ENCODE assay signal across 8 cellular contexts in the genomic region with DNA sequence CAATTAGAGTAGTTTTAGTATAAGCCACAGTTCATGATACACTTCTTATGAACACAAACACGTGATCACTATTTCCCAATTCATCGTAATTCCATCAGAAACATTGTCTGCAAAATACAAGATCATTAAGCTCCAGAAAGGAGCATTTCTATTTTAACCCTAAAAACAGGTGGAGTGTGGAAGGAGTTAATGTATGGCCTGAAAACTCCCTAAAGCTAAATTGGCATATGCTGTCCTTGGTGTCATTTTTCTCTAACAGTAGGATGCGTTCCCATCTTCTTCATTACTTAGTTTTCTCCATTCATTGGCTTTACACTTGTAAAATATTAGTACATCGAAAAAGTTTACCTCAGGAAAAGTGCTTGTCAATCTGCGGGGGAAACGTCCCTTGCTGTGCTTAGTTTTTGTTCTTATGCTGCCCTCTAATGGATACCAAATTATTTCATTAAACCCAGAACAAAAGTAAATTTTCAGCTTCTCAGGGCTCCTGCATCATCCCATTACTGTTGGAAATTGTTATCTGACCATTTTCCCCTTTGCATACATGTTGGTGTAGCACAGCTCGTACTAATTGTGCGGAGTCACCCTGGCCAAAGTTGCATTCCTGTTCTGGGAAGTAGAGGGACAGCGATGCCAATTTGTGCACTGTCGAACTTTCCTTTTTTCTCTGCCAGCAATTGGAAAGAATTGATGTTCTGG.
DNase-seq lines count a peak whose midpoint lies in the region; ATAC-seq, FAIRE-seq and TF ChIP-seq lines count a peak whose summit lies in the region.

No MANE protein-coding gene starts in this region.

- no peaks in the 10 kb centered on the region for H3K36me3 ChIP-seq in left ventricle myocardium inferior

- no peaks in the 10 kb centered on the region for H3K36me3 Mint-ChIP-seq in CD4-positive, alpha-beta T cell (ENCODE audit: low read depth)
- no peaks in the 10 kb centered on the region for H3K36me3 Mint-ChIP-seq in activated naive CD4-positive, alpha-beta T cell treated with anti-CD3 and anti-CD28 coated beads, Interleukin-2, amount 50 U/mL, for 72 hours

- H3K27me3 ChIP-seq in CD4-positive, alpha-beta T cell (ENCODE audit: control insufficient read depth, insufficient read depth, low read length), result no peaks in the 10 kb centered on the region
- no peaks in the 10 kb centered on the region for H3K27me3 ChIP-seq in left ventricle myocardium inferior (ENCODE audit: low read depth)

- peak; percentile 93 for FAIRE-seq in GM18507 (lab: Jason Lieb, UNC)

- peaks cover 4% of the 10 kb centered on the region for H3K4me1 ChIP-seq in left ventricle myocardium inferior

- ATAC-seq in CD4-positive, alpha-beta T cell (ENCODE audit: poor library complexity), result peak; percentile 58
- ATAC-seq in HG02943 (IDR thresholded peaks at IDR 0.05; ENCODE audit: low read depth, unreplicated experiment), result peak; percentile 62
- peak; percentile 34 to 51 for ATAC-seq in activated naive CD4-positive, alpha-beta T cell treated with anti-CD3 and anti-CD28 coated beads, Interleukin-2, amount 50 U/mL, for 72 hours

- no peak overlapping the region for H3K27ac ChIP-seq in CD4-positive, alpha-beta T cell (ENCODE audit: low read depth, low read length)
- no peak overlapping the region for H3K27ac ChIP-seq in left ventricle myocardium inferior (replicated peaks)

- intact Hi-C loops in CD4-positive, alpha-beta T cell (cut with DNase I, micrococcal nuclease), result loop anchor here (1.0 to 5.0 kb wide), 7 partner anchors 254 to 1222 kb away; no protein-coding TSS in a partner anchor
- intact Hi-C loops in left ventricle myocardium inferior (cut with micrococcal nuclease), result loop anchor here (10.0 kb wide), 1 partner anchor 1215 kb away; no protein-coding TSS in a partner anchor

- H3K9me3 Mint-ChIP-seq in CD4-positive, alpha-beta T cell, result no peaks in the 10 kb centered on the region
- H3K9me3 Mint-ChIP-seq in activated naive CD4-positive, alpha-beta T cell treated with anti-CD3 and anti-CD28 coated beads, Interleukin-2, amount 50 U/mL, for 72 hours, result no peaks in the 10 kb centered on the region

- no peak overlapping the region for H3K4me3 ChIP-seq in left ventricle myocardium inferior

- H3K27me3 Mint-ChIP-seq in CD4-positive, alpha-beta T cell, result no peaks in the 10 kb centered on the region

- POLR2A ChIA-PET in CD4-positive, alpha-beta T cell (lab: Charles Lee), result interaction anchor here (1.4 to 1.9 kb wide), 2 partner anchors 247 to 255 kb away, joined by 5 to 11 read pairs; no protein-coding TSS in a partner anchor

- peak in 3 of 10 experiments; percentile 0 to 5 (median 3) for DNase-seq in CD4-positive, alpha-beta T cell
- DNase-seq in GM18507 (ENCODE audit: extremely low spot score, insufficient read length, low read depth), result peak; percentile 5
- DNase-seq in NCI-H345 treated with DMSO at 0.1 percent for 48 hours (lab: John Stamatoyannopoulos, UW; ENCODE audit: unreplicated experiment), result peak; percentile 25
- peak in 1 of 2 donors; percentile 5 for DNase-seq in activated naive CD4-positive, alpha-beta T cell treated with anti-CD3 and anti-CD28 coated beads, Interleukin-2, amount 50 U/mL, for 72 hours (ENCODE audit: low spot score in 2 of 2)
- DNase-seq in left ventricle myocardium inferior, result no peak
- DNase-seq in stimulated activated CD4-positive, alpha-beta T cell treated with anti-CD3 and anti-CD28 coated beads, Interleukin-4, amount 100 ng/mL, for 24 hours, result peak; percentile 23
- DNase-seq in NK-92 (lab: John Stamatoyannopoulos, UW; ENCODE audit: unreplicated experiment), result no peak

- peaks cover 5% of the 10 kb centered on the region for H3K4me1 Mint-ChIP-seq in CD4-positive, alpha-beta T cell (ENCODE audit: low read depth)

- H3K27ac Mint-ChIP-seq in CD4-positive, alpha-beta T cell, result no peak overlapping the region
- H3K27ac Mint-ChIP-seq in activated naive CD4-positive, alpha-beta T cell treated with anti-CD3 and anti-CD28 coated beads, Interleukin-2, amount 50 U/mL, for 72 hours, result no peak overlapping the region

- H3K9me3 ChIP-seq in CD4-positive, alpha-beta T cell (ENCODE audit: control insufficient read depth, low read length), result no peaks in the 10 kb centered on the region
- H3K9me3 ChIP-seq in left ventricle myocardium inferior (replicated peaks), result no peaks in the 10 kb centered on the region

- no peak overlapping the region for H3K4me3 Mint-ChIP-seq in CD4-positive, alpha-beta T cell

- CTCF ChIA-PET in CD4-positive, alpha-beta T cell (lab: Charles Lee), result interaction anchor here (0.6 to 1.7 kb wide), 8 partner anchors 20 to 401 kb away, joined by 3 to 7 read pairs (median 3); no protein-coding TSS in a partner anchor

- TF ChIP-seq CTCF in CD4-positive, alpha-beta T cell (IDR thresholded peaks at IDR 0.05), result peak; percentile 78
- TF ChIP-seq CTCF in left ventricle myocardium inferior (IDR thresholded peaks at IDR 0.05; ENCODE audit: borderline replicate concordance), result peak; percentile 68

Comparison
In these comparisons a context has a peak if more than half of its experiments do, and no peak if none do; other contexts are left out.
1. DNase-seq: peak in GM18507 (single experiment), NCI-H345 treated with DMSO at 0.1 percent for 48 hours (single experiment) and stimulated activated CD4-positive, alpha-beta T cell treated with anti-CD3 and anti-CD28 coated beads, Interleukin-4, amount 100 ng/mL, for 24 hours (single experiment); none in left ventricle myocardium inferior (single experiment) and NK-92 (single experiment).
2. Peak in every context shown above with its lines, with median percentiles within 50 percentile points of each other: ATAC-seq.